1 cellular context compared by ENCODE assay signal in the genomic region with DNA sequence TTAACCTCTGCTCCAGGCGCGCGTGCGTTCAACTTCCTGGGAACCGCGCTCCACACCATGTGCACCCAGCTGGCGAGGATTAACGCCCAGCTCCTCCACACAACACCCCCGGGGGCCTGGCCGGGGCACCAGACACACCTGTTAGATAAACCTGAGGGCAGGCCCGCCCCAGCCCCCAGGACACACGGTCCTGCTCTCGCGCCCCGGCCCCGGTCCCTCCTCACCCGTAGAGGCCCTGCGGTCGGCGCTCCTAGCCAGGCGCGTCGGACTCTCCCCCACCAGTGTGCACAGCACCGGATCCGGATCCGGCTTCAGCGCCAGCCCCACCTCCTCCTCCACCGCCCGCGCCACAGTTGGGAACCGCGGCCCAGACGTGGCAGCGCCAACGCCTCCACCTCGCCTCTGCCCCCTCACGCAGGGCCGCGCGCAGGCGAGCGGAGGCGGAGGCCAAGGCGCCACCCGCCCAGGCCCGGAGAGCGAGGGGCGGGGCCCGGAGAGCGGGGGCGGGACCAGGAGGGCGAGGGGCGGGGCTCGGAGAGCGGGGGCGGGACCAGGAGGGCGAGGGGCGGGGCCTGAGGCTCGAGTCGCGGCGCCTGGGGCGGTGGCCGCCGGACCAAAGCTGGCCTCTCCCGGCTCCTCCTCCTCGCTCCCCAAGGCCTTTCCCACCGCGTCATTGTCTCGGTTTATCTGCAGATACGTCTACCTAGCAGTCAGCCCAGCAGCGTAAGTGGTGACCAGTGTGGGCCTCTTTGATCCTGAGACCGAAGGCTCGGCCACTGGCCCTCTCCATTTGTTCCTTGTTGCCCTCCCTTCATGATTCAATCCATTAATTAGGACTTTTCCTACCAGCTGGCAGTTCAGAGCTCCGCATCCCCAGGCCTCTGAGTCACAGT.
TF ChIP-seq lines count a peak whose summit lies in the region.

TSS of gene GNPNAT1 (minus strand) at position 404 of the 893 bp plus-strand sequence. CDS start 6,957 bp downstream, outside the sequence.

TF ChIP-seq in A549, 52 proteins besides CTCF, POLR2A, EP300 and RAD21 (continued from another document):
- TF ChIP-seq, protein P1, sequence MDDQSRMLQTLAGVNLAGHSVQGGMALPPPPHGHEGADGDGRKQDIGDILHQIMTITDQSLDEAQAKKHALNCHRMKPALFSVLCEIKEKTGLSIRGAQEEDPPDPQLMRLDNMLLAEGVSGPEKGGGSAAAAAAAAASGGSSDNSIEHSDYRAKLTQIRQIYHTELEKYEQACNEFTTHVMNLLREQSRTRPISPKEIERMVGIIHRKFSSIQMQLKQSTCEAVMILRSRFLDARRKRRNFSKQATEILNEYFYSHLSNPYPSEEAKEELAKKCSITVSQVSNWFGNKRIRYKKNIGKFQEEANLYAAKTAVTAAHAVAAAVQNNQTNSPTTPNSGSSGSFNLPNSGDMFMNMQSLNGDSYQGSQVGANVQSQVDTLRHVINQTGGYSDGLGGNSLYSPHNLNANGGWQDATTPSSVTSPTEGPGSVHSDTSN (IDR thresholded peaks at IDR 0.05) = peak; percentile 38; the same call in 1 of the 2 replicates
- TF ChIP-seq EHF (CRISPR knock-in tag; IDR thresholded peaks at IDR 0.05) (0 out of 2 replicates have a peak, but pooled peaks have one; percentile 35), FOSB (CRISPR knock-in tag; IDR thresholded peaks at IDR 0.05) (no peak), JUN (IDR thresholded peaks at IDR 0.05) (peak; percentile 12 to 85; a peak in 3 of 5 replicates), FOXS1 (CRISPR knock-in tag; IDR thresholded peaks at IDR 0.05) (no peak), ZC3H11A (IDR thresholded peaks at IDR 0.05) (no peak), MYC (IDR thresholded peaks at IDR 0.05; ENCODE audit: borderline replicate concordance, low read length) (peak; percentile 85), PHF8 (IDR thresholded peaks at IDR 0.05; ENCODE audit: borderline replicate concordance, low read depth) (peak; percentile 93), HOXB5 (CRISPR knock-in tag; IDR thresholded peaks at IDR 0.05) (0 out of 2 replicates have a peak, but pooled peaks have one; percentile 58)
- TF ChIP-seq, protein P2, sequence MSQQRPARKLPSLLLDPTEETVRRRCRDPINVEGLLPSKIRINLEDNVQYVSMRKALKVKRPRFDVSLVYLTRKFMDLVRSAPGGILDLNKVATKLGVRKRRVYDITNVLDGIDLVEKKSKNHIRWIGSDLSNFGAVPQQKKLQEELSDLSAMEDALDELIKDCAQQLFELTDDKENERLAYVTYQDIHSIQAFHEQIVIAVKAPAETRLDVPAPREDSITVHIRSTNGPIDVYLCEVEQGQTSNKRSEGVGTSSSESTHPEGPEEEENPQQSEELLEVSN (IDR thresholded peaks at IDR 0.05; ENCODE audit: borderline replicate concordance, low read depth) = peak; percentile 94
